Comparison of ENCODE assay signal across 14 cellular contexts in the genomic region with DNA sequence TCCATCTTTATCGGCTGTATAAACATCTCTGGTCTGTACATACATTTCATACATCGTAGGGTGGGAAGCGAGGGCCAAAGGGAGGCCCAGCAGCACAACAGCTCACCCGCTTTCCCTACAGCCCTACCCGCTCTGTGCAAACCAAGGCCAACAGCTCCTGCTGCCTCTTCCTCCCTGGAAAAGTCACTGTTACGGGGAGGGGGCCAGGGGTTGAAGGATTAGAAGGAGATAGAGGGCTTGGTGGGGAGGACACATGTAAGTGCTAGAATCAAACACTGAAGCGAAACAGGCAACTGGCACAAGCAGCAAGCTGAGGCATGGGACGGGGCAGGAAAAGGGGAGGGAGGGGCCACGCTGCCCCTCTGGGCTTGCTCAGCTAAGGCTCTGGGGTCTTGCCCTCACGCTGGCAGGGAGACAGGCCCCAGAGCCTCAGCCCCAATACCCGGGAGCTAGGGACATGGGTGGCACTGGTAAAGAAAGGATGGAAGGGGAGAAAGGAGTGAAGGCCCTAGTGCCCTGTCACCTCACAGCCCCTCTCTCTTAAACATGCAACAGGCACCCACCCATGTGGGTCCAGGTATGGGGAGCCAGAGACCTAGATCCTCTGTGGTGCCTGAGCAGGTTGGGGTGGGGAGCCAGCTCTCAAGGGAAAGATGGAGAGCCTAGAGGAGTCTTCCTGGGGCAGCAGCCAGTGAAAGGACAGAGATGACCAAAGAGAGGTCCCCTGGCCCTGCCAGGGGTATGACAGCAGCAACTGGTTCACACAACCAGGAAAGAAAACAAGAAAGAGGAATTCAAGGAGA. TPM values are rescaled to one million over a fixed set of nuclear protein-coding genes. Genes with fewer than 3 reads are reported as not detected.
DNase-seq lines count a peak whose midpoint lies in the region; ATAC-seq, FAIRE-seq and TF ChIP-seq lines count a peak whose summit lies in the region.
"Had no signal": no experiment of that assay in that cellular context is flagged by ENCODE, and none has a peak within 500 bp of the region (broad histone marks: within the 10 kb centered on the region; RNA-seq: fewer than 3 reads in every experiment).

No MANE protein-coding gene starts in this region.

- no peak for FAIRE-seq in endothelial cell of umbilical vein (lab: Jason Lieb, UNC)
- FAIRE-seq: frontal cortex had no signal

- H3K79me2 ChIP-seq in endothelial cell of umbilical vein (ENCODE audit: control insufficient read depth, insufficient read depth, low read length), result no peaks in the 10 kb centered on the region

- TF ChIP-seq POLR2A in endothelial cell of umbilical vein (IDR thresholded peaks at IDR 0.05; ENCODE audit: low read depth, low read length), result no peak

- H3K36me3 Mint-ChIP-seq in activated CD4-positive, alpha-beta T cell treated with anti-CD3 and anti-CD28 coated beads, Interleukin-2, amount 10 ng/mL, durations not matched to agents 7 days and 5 days (ENCODE audit: low read depth), result peaks cover 14% of the 10 kb centered on the region
- peaks cover 11% of the 10 kb centered on the region for H3K36me3 Mint-ChIP-seq in mesothelial cell of epicardium
- H3K36me3 Mint-ChIP-seq in activated CD8-positive, alpha-beta T cell treated with anti-CD3 and anti-CD28 coated beads for 36 hours (ENCODE audit: low read depth), result peaks cover 16% of the 10 kb centered on the region

- H3K4me1 ChIP-seq in endothelial cell of umbilical vein (ENCODE audit: control insufficient read depth, extremely low read depth, insufficient read depth, low read length), result peaks cover 32% of the 10 kb centered on the region
- H3K4me1 ChIP-seq in thoracic aorta (ENCODE audit: control insufficient read depth in 1 of 2, low read depth in 2 of 2), result peaks cover 22 to 88% of the 10 kb centered on the region in 2 donors

- H3K9me3 ChIP-seq in endothelial cell of umbilical vein (replicated peaks; ENCODE audit: control insufficient read depth, insufficient read depth, low read length) (no peaks in the 10 kb centered on the region), thoracic aorta (no peaks in the 10 kb centered on the region)
- H3K9me3 ChIP-seq: SJSA1 had no signal

- ATAC-seq in thoracic aorta (ENCODE audit: insufficient number of reproducible peaks, low FRiP score, low read depth) (no peak), GM21529 (IDR thresholded peaks at IDR 0.05; ENCODE audit: unreplicated experiment) (no peak), HG03571 (IDR thresholded peaks at IDR 0.05; ENCODE audit: unreplicated experiment) (no peak)
- ATAC-seq in activated CD8-positive, alpha-beta T cell treated with anti-CD3 and anti-CD28 coated beads for 36 hours, result no peak
- ATAC-seq: GM23338 had no signal

- H3K4me1 Mint-ChIP-seq in activated CD4-positive, alpha-beta T cell treated with anti-CD3 and anti-CD28 coated beads, Interleukin-2, amount 10 ng/mL, durations not matched to agents 7 days and 5 days, result peaks cover 5% of the 10 kb centered on the region
- H3K4me1 Mint-ChIP-seq in mesothelial cell of epicardium, result peaks cover 37% of the 10 kb centered on the region
- peaks cover 12% of the 10 kb centered on the region for H3K4me1 Mint-ChIP-seq in activated CD8-positive, alpha-beta T cell treated with anti-CD3 and anti-CD28 coated beads for 36 hours (ENCODE audit: low read depth)

- CTCF ChIA-PET in activated CD4-positive, alpha-beta T cell treated with anti-CD3 and anti-CD28 coated beads, Interleukin-2, amount 10 ng/mL, durations not matched to agents 7 days and 5 days (lab: Charles Lee), result interaction anchor here (1.0 to 6.5 kb wide), 10 partner anchors 10 to 233 kb away, joined by 3 to 99 read pairs (median 18); a partner anchor contains a TSS
- CTCF ChIA-PET in endothelial cell of umbilical vein (lab: Charles Lee), result interaction anchor here (0.7 to 14.2 kb wide), 25 partner anchors 8 to 280 kb away, joined by 3 to 463 read pairs (median 16); a partner anchor contains a TSS
- CTCF ChIA-PET in activated CD8-positive, alpha-beta T cell treated with anti-CD3 and anti-CD28 coated beads for 36 hours (lab: Charles Lee), result interaction anchor here (0.7 to 12.1 kb wide), 27 partner anchors 10 to 281 kb away, joined by 3 to 553 read pairs (median 5); a partner anchor contains a TSS

- no peak overlapping the region for H3K4me2 ChIP-seq in endothelial cell of umbilical vein (ENCODE audit: insufficient read depth, low read length)
- H3K4me2 ChIP-seq: GM23338 had no signal

- H3K27ac ChIP-seq in endothelial cell of umbilical vein (ENCODE audit: insufficient read depth, low read depth, low read length), result no peak overlapping the region
- H3K27ac ChIP-seq in thoracic aorta, result peak overlapping the region; percentile 78 to 83
- H3K27ac ChIP-seq: SJSA1, VCaP had no signal

- POLR2A ChIA-PET in activated CD4-positive, alpha-beta T cell treated with anti-CD3 and anti-CD28 coated beads, Interleukin-2, amount 10 ng/mL, durations not matched to agents 7 days and 5 days (lab: Charles Lee), result no interaction called here
- POLR2A ChIA-PET in endothelial cell of umbilical vein (lab: Charles Lee), result interaction anchor here (0.9 to 1.3 kb wide), 3 partner anchors 14 to 133 kb away, joined by 3 to 9 read pairs (median 5); a partner anchor contains a TSS
- POLR2A ChIA-PET in activated CD8-positive, alpha-beta T cell treated with anti-CD3 and anti-CD28 coated beads for 36 hours (lab: Charles Lee), result interaction anchor here (0.7 to 5.6 kb wide), 7 partner anchors 10 to 117 kb away, joined by 3 to 37 read pairs (median 5); a partner anchor contains a TSS

- no peaks in the 10 kb centered on the region for H3K9me1 ChIP-seq in endothelial cell of umbilical vein (replicated peaks; ENCODE audit: control insufficient read depth, extremely low read depth, insufficient read depth, low read length)

- H3K27me3 Mint-ChIP-seq in activated CD4-positive, alpha-beta T cell treated with anti-CD3 and anti-CD28 coated beads, Interleukin-2, amount 10 ng/mL, durations not matched to agents 7 days and 5 days, result no peaks in the 10 kb centered on the region
- no peaks in the 10 kb centered on the region for H3K27me3 Mint-ChIP-seq in mesothelial cell of epicardium (ENCODE audit: low read depth)
- no peaks in the 10 kb centered on the region for H3K27me3 Mint-ChIP-seq in activated CD8-positive, alpha-beta T cell treated with anti-CD3 and anti-CD28 coated beads for 36 hours

- no peak for DNase-seq in activated CD4-positive, alpha-beta T cell treated with anti-CD3 and anti-CD28 coated beads, Interleukin-2, amount 10 ng/mL, durations not matched to agents 7 days and 5 days
- no peak for DNase-seq in activated CD4-positive, alpha-beta T cell treated with anti-CD3 and anti-CD28 coated beads for 4 hours
- no peak for DNase-seq in endothelial cell of umbilical vein (ENCODE audit: low read depth, low spot score)
- no peak for DNase-seq in mesothelial cell of epicardium (ENCODE audit: low spot score in 2 of 2, unreplicated experiment in 2 of 2)
- DNase-seq in thoracic aorta (ENCODE audit: low spot score), result no peak
- DNase-seq in activated CD8-positive, alpha-beta T cell treated with anti-CD3 and anti-CD28 coated beads for 36 hours, result no peak
- DNase-seq: 8988T, DMS153 had no signal

- H3K4me3 Mint-ChIP-seq in activated CD4-positive, alpha-beta T cell treated with anti-CD3 and anti-CD28 coated beads, Interleukin-2, amount 10 ng/mL, durations not matched to agents 7 days and 5 days, result no peak overlapping the region
- H3K4me3 Mint-ChIP-seq in mesothelial cell of epicardium, result no peak overlapping the region
- H3K4me3 Mint-ChIP-seq in activated CD8-positive, alpha-beta T cell treated with anti-CD3 and anti-CD28 coated beads for 36 hours, result no peak overlapping the region
- H3K4me3 Mint-ChIP-seq: GM23338 had no signal

- intact Hi-C loops in endothelial cell of umbilical vein (cut with micrococcal nuclease), result no loop called here
- intact Hi-C loops in activated CD8-positive, alpha-beta T cell treated with anti-CD3 and anti-CD28 coated beads for 36 hours (cut with micrococcal nuclease), result no loop called here

- H3K36me3 ChIP-seq in endothelial cell of umbilical vein (ENCODE audit: control insufficient read depth in 2 of 2, extremely low read depth in 1 of 2, insufficient read depth in 2 of 2, low read length in 2 of 2) (peaks cover 5 to 27% of the 10 kb centered on the region in 2 experiments), thoracic aorta (peaks cover 48% of the 10 kb centered on the region)

- H3K27ac Mint-ChIP-seq in activated CD4-positive, alpha-beta T cell treated with anti-CD3 and anti-CD28 coated beads, Interleukin-2, amount 10 ng/mL, durations not matched to agents 7 days and 5 days, result peak overlapping the region; percentile 3
- peak overlapping the region; percentile 4 for H3K27ac Mint-ChIP-seq in mesothelial cell of epicardium
- no peak overlapping the region for H3K27ac Mint-ChIP-seq in activated CD8-positive, alpha-beta T cell treated with anti-CD3 and anti-CD28 coated beads for 36 hours
- H3K27ac Mint-ChIP-seq: GM23338 had no signal

- no peak for TF ChIP-seq CTCF in endothelial cell of umbilical vein (IDR thresholded peaks at IDR 0.05; ENCODE audit: extremely low read depth in 1 of 2, insufficient read depth in 1 of 2, low read depth in 1 of 2, low read length in 2 of 2)
- TF ChIP-seq CTCF in mesothelial cell of epicardium (IDR thresholded peaks at IDR 0.05; ENCODE audit: unreplicated experiment), result no peak
- TF ChIP-seq CTCF in thoracic aorta (IDR thresholded peaks at IDR 0.05), result no peak
- TF ChIP-seq CTCF in activated CD8-positive, alpha-beta T cell treated with anti-CD3 and anti-CD28 coated beads for 36 hours (IDR thresholded peaks at IDR 0.05), result no peak

- TSS peak; percentile 29 for BruUV-seq in endothelial cell of umbilical vein (replicated peaks; lab: Mats Ljungman, UMichigan)

- no peaks in the 10 kb centered on the region for H4K20me1 ChIP-seq in endothelial cell of umbilical vein (replicated peaks; ENCODE audit: control insufficient read depth, extremely low read depth, insufficient read depth, low read length)

- H3K9ac ChIP-seq in endothelial cell of umbilical vein (replicated peaks; ENCODE audit: extremely low read depth, insufficient read depth, low read length), result no peak overlapping the region

- no peaks in the 10 kb centered on the region for H3K9me3 Mint-ChIP-seq in activated CD4-positive, alpha-beta T cell treated with anti-CD3 and anti-CD28 coated beads, Interleukin-2, amount 10 ng/mL, durations not matched to agents 7 days and 5 days
- no peaks in the 10 kb centered on the region for H3K9me3 Mint-ChIP-seq in mesothelial cell of epicardium
- no peaks in the 10 kb centered on the region for H3K9me3 Mint-ChIP-seq in activated CD8-positive, alpha-beta T cell treated with anti-CD3 and anti-CD28 coated beads for 36 hours
- H3K9me3 Mint-ChIP-seq: GM23338 had no signal

- dilution Hi-C loops in endothelial cell of umbilical vein (cut with MboI; ENCODE audit: extremely low pct_ligation_motif_present, low sequenced_read_pairs), result no loop called here

- no peak overlapping the region for H2AFZ ChIP-seq in endothelial cell of umbilical vein (ENCODE audit: low read depth, low read length)
- H2AFZ ChIP-seq: GM23338 had no signal

- H3K4me3 ChIP-seq in endothelial cell of umbilical vein (replicated peaks in 1 of 3; ENCODE audit: insufficient read depth in 1 of 3, low read depth in 1 of 3, low read length in 3 of 3) (no peak overlapping the region), thoracic aorta (no peak overlapping the region)
- H3K4me3 ChIP-seq: GM23338, SJSA1 had no signal

- H3K27me3 ChIP-seq in endothelial cell of umbilical vein (ENCODE audit: control insufficient read depth in 2 of 2, insufficient read depth in 2 of 2, low read length in 2 of 2) (no peaks in the 10 kb centered on the region), thoracic aorta (replicated peaks; ENCODE audit: insufficient read depth) (no peaks in the 10 kb centered on the region)
- H3K27me3 ChIP-seq: SJSA1 had no signal

RNA-seq across cellular contexts. Expression of a gene that starts 14.4 kb away (rescaled TPM):
- 10 to 100 TPM; 19.0 to 20.2 TPM for total RNA-seq in activated CD4-positive, alpha-beta T cell treated with anti-CD3 and anti-CD28 coated beads, Interleukin-2, amount 10 ng/mL, durations not matched to agents 7 days and 5 days
- 31.7 and 39.2 TPM in 2 replicates for total RNA-seq in endothelial cell of umbilical vein
- polyA plus RNA-seq in endothelial cell of umbilical vein, result 38.6 and 39.6 TPM in 2 replicates
- polyA plus RNA-seq in endothelial cell of umbilical vein (2011; cell fraction: cytosol; rRNA removed), result 27.2 and 27.3 TPM in 2 replicates
- 30.9 and 32.1 TPM in 2 replicates for polyA plus RNA-seq in endothelial cell of umbilical vein (2011; cell fraction: nucleus; rRNA removed)
- 27.6 and 35.4 TPM in 2 replicates for polyA plus RNA-seq in endothelial cell of umbilical vein (2012)
- 41.8 and 45.3 TPM in 2 replicates for polyA minus RNA-seq in endothelial cell of umbilical vein
- 28.4 TPM for polyA minus RNA-seq in endothelial cell of umbilical vein (2011; cell fraction: cytosol; rRNA and poly(A)+ RNA removed)
- polyA minus RNA-seq in endothelial cell of umbilical vein (2011; cell fraction: nucleus; rRNA and poly(A)+ RNA removed), result 13.6 and 18.1 TPM in 2 replicates
- total RNA-seq in mesothelial cell of epicardium, result 20.2 to 20.9 TPM (median 20.6 TPM) in 3 replicates
- total RNA-seq in thoracic aorta, result 10 to 100 TPM; 68.0 to 94.8 TPM
- total RNA-seq in activated CD8-positive, alpha-beta T cell treated with anti-CD3 and anti-CD28 coated beads for 36 hours, result 10 to 100 TPM; 24.8 to 25.0 TPM

RNA-seq across cellular contexts. Expression of a gene that starts 14.9 kb away (rescaled TPM):
- total RNA-seq in activated CD4-positive, alpha-beta T cell treated with anti-CD3 and anti-CD28 coated beads, Interleukin-2, amount 10 ng/mL, durations not matched to agents 7 days and 5 days, result 1 to 10 TPM in 1 of 2 experiments, under 1 TPM in 1; 0.92 to 1.8 TPM
- total RNA-seq in endothelial cell of umbilical vein (106 and 119 TPM in 2 replicates), mesothelial cell of epicardium (78.8 to 91.7 TPM (median 86.4 TPM) in 3 replicates), thoracic aorta (100 to 1,000 TPM; 292 to 307 TPM)
- polyA plus RNA-seq in endothelial cell of umbilical vein, result 84.5 and 119 TPM in 2 replicates
- polyA plus RNA-seq in endothelial cell of umbilical vein (2011; cell fraction: cytosol; rRNA removed), result 49.3 and 62.6 TPM in 2 replicates
- 356 and 431 TPM in 2 replicates for polyA plus RNA-seq in endothelial cell of umbilical vein (2011; cell fraction: nucleus; rRNA removed)
- polyA plus RNA-seq in endothelial cell of umbilical vein (2012), result 32.4 and 40.1 TPM in 2 replicates
- 104 and 105 TPM in 2 replicates for polyA minus RNA-seq in endothelial cell of umbilical vein
- polyA minus RNA-seq in endothelial cell of umbilical vein (2011; cell fraction: cytosol; rRNA and poly(A)+ RNA removed), result 8.6 TPM
- 163 and 183 TPM in 2 replicates for polyA minus RNA-seq in endothelial cell of umbilical vein (2011; cell fraction: nucleus; rRNA and poly(A)+ RNA removed)
- total RNA-seq in activated CD8-positive, alpha-beta T cell treated with anti-CD3 and anti-CD28 coated beads for 36 hours, result 1 to 10 TPM; 1.1 to 1.6 TPM

RNA-seq across cellular contexts. Expression of a gene that starts 32.7 kb away (rescaled TPM):
- under 1 TPM in 1 of 2 experiments, not detected in 1; 0.37 TPM for total RNA-seq in activated CD4-positive, alpha-beta T cell treated with anti-CD3 and anti-CD28 coated beads, Interleukin-2, amount 10 ng/mL, durations not matched to agents 7 days and 5 days
- total RNA-seq in endothelial cell of umbilical vein (11.6 and 14.1 TPM in 2 replicates), mesothelial cell of epicardium (70.3 to 77.2 TPM (median 75.6 TPM) in 3 replicates), thoracic aorta (1,000 to 10,000 TPM; 1,999 to 2,150 TPM)
- 18.2 TPM in 2 replicates for polyA plus RNA-seq in endothelial cell of umbilical vein
- polyA plus RNA-seq in endothelial cell of umbilical vein (2011; cell fraction: cytosol; rRNA removed), result 13.8 and 17.0 TPM in 2 replicates
- 4.4 and 4.9 TPM in 2 replicates for polyA plus RNA-seq in endothelial cell of umbilical vein (2011; cell fraction: nucleus; rRNA removed)
- 8.8 and 16.2 TPM in 2 replicates for polyA plus RNA-seq in endothelial cell of umbilical vein (2012)
- 4.0 and 11.3 TPM in 2 replicates for polyA minus RNA-seq in endothelial cell of umbilical vein
- 25.2 TPM for polyA minus RNA-seq in endothelial cell of umbilical vein (2011; cell fraction: cytosol; rRNA and poly(A)+ RNA removed)
- 1.4 and 1.6 TPM in 2 replicates for polyA minus RNA-seq in endothelial cell of umbilical vein (2011; cell fraction: nucleus; rRNA and poly(A)+ RNA removed)
- 1 to 10 TPM; 2.0 to 2.3 TPM for total RNA-seq in activated CD8-positive, alpha-beta T cell treated with anti-CD3 and anti-CD28 coated beads for 36 hours

RNA-seq across cellular contexts. Expression of a gene that starts 38.5 kb away (rescaled TPM):
- total RNA-seq in activated CD4-positive, alpha-beta T cell treated with anti-CD3 and anti-CD28 coated beads, Interleukin-2, amount 10 ng/mL, durations not matched to agents 7 days and 5 days, result 1 to 10 TPM; 1.0 to 1.7 TPM
- total RNA-seq in endothelial cell of umbilical vein (not detected in 2 replicates), mesothelial cell of epicardium (0.13 to 0.40 TPM (median 0.20 TPM) in 3 replicates), thoracic aorta (under 1 TPM; 0.81 to 0.99 TPM)
- polyA plus RNA-seq in endothelial cell of umbilical vein, result not detected in 2 replicates
- polyA plus RNA-seq in endothelial cell of umbilical vein (2011; cell fraction: cytosol; rRNA removed), result not detected in 2 replicates
- polyA plus RNA-seq in endothelial cell of umbilical vein (2011; cell fraction: nucleus; rRNA removed), result not detected in 2 replicates
- not detected in 2 replicates for polyA plus RNA-seq in endothelial cell of umbilical vein (2012)
- not detected in 2 replicates for polyA minus RNA-seq in endothelial cell of umbilical vein
- polyA minus RNA-seq in endothelial cell of umbilical vein (2011; cell fraction: cytosol; rRNA and poly(A)+ RNA removed), result not detected
- not detected in 2 replicates for polyA minus RNA-seq in endothelial cell of umbilical vein (2011; cell fraction: nucleus; rRNA and poly(A)+ RNA removed)
- 1 to 10 TPM; 5.3 to 6.7 TPM for total RNA-seq in activated CD8-positive, alpha-beta T cell treated with anti-CD3 and anti-CD28 coated beads for 36 hours
- total RNA-seq: GM23338, SJSA1 had no signal
- polyA plus RNA-seq: GM23338 had no signal

RNA-seq across cellular contexts. Expression of a gene that starts 58.6 kb away (rescaled TPM):
- 100 to 1,000 TPM; 385 to 474 TPM for total RNA-seq in activated CD4-positive, alpha-beta T cell treated with anti-CD3 and anti-CD28 coated beads, Interleukin-2, amount 10 ng/mL, durations not matched to agents 7 days and 5 days
- total RNA-seq in endothelial cell of umbilical vein (372 and 382 TPM in 2 replicates), mesothelial cell of epicardium (544 to 576 TPM (median 554 TPM) in 3 replicates), thoracic aorta (100 to 1,000 TPM; 279 to 338 TPM)
- polyA plus RNA-seq in endothelial cell of umbilical vein, result 169 and 233 TPM in 2 replicates
- polyA plus RNA-seq in endothelial cell of umbilical vein (2011; cell fraction: cytosol; rRNA removed), result 339 and 375 TPM in 2 replicates
- 236 and 267 TPM in 2 replicates for polyA plus RNA-seq in endothelial cell of umbilical vein (2011; cell fraction: nucleus; rRNA removed)
- 268 and 415 TPM in 2 replicates for polyA plus RNA-seq in endothelial cell of umbilical vein (2012)
- 718 and 745 TPM in 2 replicates for polyA minus RNA-seq in endothelial cell of umbilical vein
- 585 TPM for polyA minus RNA-seq in endothelial cell of umbilical vein (2011; cell fraction: cytosol; rRNA and poly(A)+ RNA removed)
- polyA minus RNA-seq in endothelial cell of umbilical vein (2011; cell fraction: nucleus; rRNA and poly(A)+ RNA removed), result 147 and 171 TPM in 2 replicates
- total RNA-seq in activated CD8-positive, alpha-beta T cell treated with anti-CD3 and anti-CD28 coated beads for 36 hours, result 100 to 1,000 TPM; 789 to 814 TPM

Comparison
In these comparisons a context has a peak if more than half of its experiments do, and no peak if none do; other contexts are left out.
1. RNA of a gene that starts 14.9 kb away (total RNA-seq): 292 to 307 TPM in thoracic aorta, 106 to 119 TPM in endothelial cell of umbilical vein and 78.8 to 91.7 TPM in mesothelial cell of epicardium; 0.92 to 1.8 TPM in activated CD4-positive, alpha-beta T cell treated with anti-CD3 and anti-CD28 coated beads, Interleukin-2, amount 10 ng/mL, durations not matched to agents 7 days and 5 days and 1.1 to 1.6 TPM in activated CD8-positive, alpha-beta T cell treated with anti-CD3 and anti-CD28 coated beads for 36 hours; every median in the first group is over 10 times any median in the second.
2. RNA of a gene that starts 32.7 kb away (total RNA-seq): 1,999 to 2,150 TPM in thoracic aorta; 70.3 to 77.2 TPM in mesothelial cell of epicardium, 11.6 to 14.1 TPM in endothelial cell of umbilical vein, 2.0 to 2.3 TPM in activated CD8-positive, alpha-beta T cell treated with anti-CD3 and anti-CD28 coated beads for 36 hours and 0.37 TPM in activated CD4-positive, alpha-beta T cell treated with anti-CD3 and anti-CD28 coated beads, Interleukin-2, amount 10 ng/mL, durations not matched to agents 7 days and 5 days; every median in the first group is over 10 times any median in the second.